Comparison of ENCODE assay signal across 15 cellular contexts in genomic region chr14:71011479-71011878, GRCh38.
DNase-seq lines count a peak whose midpoint lies in the region; FAIRE-seq and TF ChIP-seq lines count a peak whose summit lies in the region.
"Had no signal": no experiment of that assay in that cellular context is flagged by ENCODE, and none has a peak within 500 bp of the region (broad histone marks: within the 10 kb centered on the region; RNA-seq: fewer than 3 reads in every experiment).

No MANE protein-coding gene starts in this region.

- H3K4me1 Mint-ChIP-seq in activated T-helper 2 cell treated with anti-CD3 and anti-CD28 coated beads, Interferon-gamma antibody, Interleukin-2, Interleukin-4, amounts not matched to agents 10 μg/mL and 5 μg/mL and 100 μg/mL, durations not matched to agents 14 hours and 24 hours and 36 hours (ENCODE audit: low read depth), result peaks cover 23% of the 10 kb centered on the region
- H3K4me1 Mint-ChIP-seq: WTC11 had no signal

- H3K4me1 ChIP-seq in hepatocyte (ENCODE audit: insufficient read depth), result no peaks in the 10 kb centered on the region
- H3K4me1 ChIP-seq: parathyroid adenoma had no signal

- 94% methylated on average over 1 of the region's 1 CpG for WGBS in hepatocyte (ENCODE audit: low lambda C conversion rate, missing lambda C conversion rate)

- peaks cover 58% of the 10 kb centered on the region for H3K36me3 Mint-ChIP-seq in activated T-helper 2 cell treated with anti-CD3 and anti-CD28 coated beads, Interferon-gamma antibody, Interleukin-2, Interleukin-4, amounts not matched to agents 10 μg/mL and 5 μg/mL and 100 μg/mL, durations not matched to agents 14 hours and 24 hours and 36 hours (ENCODE audit: low read depth)

- no peak overlapping the region for H2AFZ ChIP-seq in hepatocyte
- H2AFZ ChIP-seq: parathyroid adenoma had no signal

- no peak overlapping the region for H3K4me2 ChIP-seq in hepatocyte

- CTCF ChIA-PET in AG04450 (lab: Charles Lee), result interaction anchor here (1.1 to 3.3 kb wide), 4 partner anchors 11 to 194 kb away, joined by 4 to 19 read pairs (median 8); no protein-coding TSS in a partner anchor

- DNase-seq in AG04450 (ENCODE audit: low read depth, low spot score) (no peak), GM19239 (ENCODE audit: insufficient read length, low spot score) (no peak), hepatocyte (ENCODE audit: low spot score) (no peak), foreskin melanocyte (no peak), NCI-H1436 treated with DMSO at 0.1 percent for 48 hours (lab: John Stamatoyannopoulos, UW) (no peak), coronary artery (ENCODE audit: low spot score) (no peak), medulla oblongata (ENCODE audit: extremely low spot score) (no peak)
- no peak for DNase-seq in activated T-helper 2 cell treated with anti-CD3 and anti-CD28 coated beads, Interferon-gamma antibody, Interleukin-2, Interleukin-4, amounts not matched to agents 10 μg/mL and 5 μg/mL and 100 μg/mL, durations not matched to agents 14 hours and 24 hours and 36 hours (ENCODE audit: low spot score)
- DNase-seq: NCI-H1092 treated with DMSO at 0.1 percent for 48 hours; NCI-H524 treated with DMSO at 0.1 percent for 48 hours; SIG-M5; stimulated activated CD4-positive, alpha-beta T cell treated with anti-CD3 and anti-CD28 coated beads, Interleukin-2, amount 100 ng/mL, for 48 hours; stimulated activated naive CD8-positive, alpha-beta T cell treated with anti-CD3 and anti-CD28 coated beads, Interleukin-15, Interleukin-2, amounts not matched to agents 100 U/mL and 50 U/mL, for 24 hours had no signal

- H3K4me3 ChIP-seq in AG04450 (ENCODE audit: low read depth, low read length), result no peak overlapping the region
- no peak overlapping the region for H3K4me3 ChIP-seq in hepatocyte
- no peak overlapping the region for H3K4me3 ChIP-seq in coronary artery

- no peaks in the 10 kb centered on the region for H3K79me2 ChIP-seq in hepatocyte
- H3K79me2 ChIP-seq: parathyroid adenoma had no signal

- no peaks in the 10 kb centered on the region for H3K27me3 ChIP-seq in AG04450 (ENCODE audit: control insufficient read depth, insufficient read depth, low read length)
- H3K27me3 ChIP-seq in hepatocyte, result no peaks in the 10 kb centered on the region

- no peaks in the 10 kb centered on the region for H3K9me3 Mint-ChIP-seq in activated T-helper 2 cell treated with anti-CD3 and anti-CD28 coated beads, Interferon-gamma antibody, Interleukin-2, Interleukin-4, amounts not matched to agents 10 μg/mL and 5 μg/mL and 100 μg/mL, durations not matched to agents 14 hours and 24 hours and 36 hours
- H3K9me3 Mint-ChIP-seq: WTC11 had no signal

- H3K27me3 Mint-ChIP-seq in activated T-helper 2 cell treated with anti-CD3 and anti-CD28 coated beads, Interferon-gamma antibody, Interleukin-2, Interleukin-4, amounts not matched to agents 10 μg/mL and 5 μg/mL and 100 μg/mL, durations not matched to agents 14 hours and 24 hours and 36 hours (ENCODE audit: low read depth), result no peaks in the 10 kb centered on the region

- POLR2A ChIA-PET in AG04450 (lab: Yijun Ruan, JAX), result no interaction called here

- intact Hi-C loops in activated T-helper 2 cell treated with anti-CD3 and anti-CD28 coated beads, Interferon-gamma antibody, Interleukin-2, Interleukin-4, amounts not matched to agents 10 μg/mL and 5 μg/mL and 100 μg/mL, durations not matched to agents 14 hours and 24 hours and 36 hours (cut with micrococcal nuclease), result no loop called here

- no peaks in the 10 kb centered on the region for H3K36me3 ChIP-seq in hepatocyte (replicated peaks; ENCODE audit: insufficient read depth, low read depth)

- FAIRE-seq in GM19239 (lab: Jason Lieb, UNC), result peak; percentile 45

- no peak overlapping the region for H3K4me3 Mint-ChIP-seq in activated T-helper 2 cell treated with anti-CD3 and anti-CD28 coated beads, Interferon-gamma antibody, Interleukin-2, Interleukin-4, amounts not matched to agents 10 μg/mL and 5 μg/mL and 100 μg/mL, durations not matched to agents 14 hours and 24 hours and 36 hours (ENCODE audit: low read depth)
- H3K4me3 Mint-ChIP-seq: WTC11 had no signal

- H3K9me2 ChIP-seq in hepatocyte (replicated peaks; ENCODE audit: insufficient read depth), result no peaks in the 10 kb centered on the region

- H3K27ac ChIP-seq in AG04450 (ENCODE audit: low read depth, low read length), result no peak overlapping the region
- H3K27ac ChIP-seq in hepatocyte, result no peak overlapping the region
- no peak overlapping the region for H3K27ac ChIP-seq in coronary artery
- H3K27ac ChIP-seq: parathyroid adenoma had no signal

- peak; percentile 42; the same call in 1 of the 2 replicates for TF ChIP-seq CTCF in AG04450 (IDR thresholded peaks at IDR 0.05; ENCODE audit: low read depth, low read length)
- TF ChIP-seq CTCF in hepatocyte (IDR thresholded peaks at IDR 0.05; ENCODE audit: poor library complexity), result peak; percentile 22
- TF ChIP-seq CTCF in coronary artery (IDR thresholded peaks at IDR 0.05), result no peak

- no peaks in the 10 kb centered on the region for H4K20me1 ChIP-seq in hepatocyte (ENCODE audit: insufficient read depth, poor library complexity, severe bottlenecking)

- H3K9me3 ChIP-seq in AG04450 (ENCODE audit: control insufficient read depth, insufficient read depth, low read length), result no peaks in the 10 kb centered on the region
- H3K9me3 ChIP-seq in hepatocyte (ENCODE audit: low read depth), result no peaks in the 10 kb centered on the region

- peak overlapping the region; percentile 6 for H3K27ac Mint-ChIP-seq in activated T-helper 2 cell treated with anti-CD3 and anti-CD28 coated beads, Interferon-gamma antibody, Interleukin-2, Interleukin-4, amounts not matched to agents 10 μg/mL and 5 μg/mL and 100 μg/mL, durations not matched to agents 14 hours and 24 hours and 36 hours
- H3K27ac Mint-ChIP-seq: WTC11 had no signal
